Comparison of ENCODE assay signal across 25 cellular contexts in genomic region chr18:495452-495851, GRCh38. TPM values are rescaled to one million over a fixed set of nuclear protein-coding genes. Genes with fewer than 3 reads are reported as not detected.
"Had no signal": no experiment of that assay in that cellular context is flagged by ENCODE, and none has a peak within 500 bp of the region (broad histone marks: within the 10 kb centered on the region; RNA-seq: fewer than 3 reads in every experiment).

No MANE protein-coding gene starts in this region.

- H3K27ac ChIP-seq: gastrocnemius medialis, left lung, right lobe of liver had no signal

- H3K36me3 Mint-ChIP-seq: activated naive CD8-positive, alpha-beta T cell; brain; mesothelial cell of epicardium; naive thymus-derived CD8-positive, alpha-beta T cell had no signal

- H3K9me3 ChIP-seq: esophagus squamous epithelium, gastrocnemius medialis, left lung, right lobe of liver had no signal

- H3K36me3 ChIP-seq: esophagus squamous epithelium, gastrocnemius medialis, left lung, right lobe of liver had no signal

- H3K4me3 Mint-ChIP-seq: activated naive CD8-positive, alpha-beta T cell; brain; mesothelial cell of epicardium; naive thymus-derived CD8-positive, alpha-beta T cell; type B pancreatic cell had no signal

- H3K9me3 Mint-ChIP-seq: mesothelial cell of epicardium; naive thymus-derived CD8-positive, alpha-beta T cell; type B pancreatic cell had no signal

- FAIRE-seq: islet of Langerhans had no signal

- H3K4me3 ChIP-seq: esophagus squamous epithelium, gastrocnemius medialis, left lung, lung, right lobe of liver had no signal

- DNase-seq: activated CD4-positive, alpha-beta T cell treated with anti-CD3 and anti-CD28 coated beads for 4 hours; activated CD4-positive, alpha-beta T cell treated with anti-CD3 and anti-CD28 coated beads, Interleukin-2, amount 50 U/mL, for 48 hours; activated CD4-positive, CD25-positive, alpha-beta regulatory T cell; activated CD8-positive, alpha-beta memory T cell treated with anti-CD3 and anti-CD28 coated beads for 24 hours; activated effector memory CD4-positive, alpha-beta T cell treated with Interleukin-2 at 50 U/mL for 16 hours; activated naive CD4-positive, alpha-beta T cell treated with Interleukin-2 at 50 U/mL for 16 hours; aorta; caudate nucleus; cortex of kidney; esophagus squamous epithelium; gastrocnemius medialis; glutamatergic neuron; left lung; naive thymus-derived CD8-positive, alpha-beta T cell; posterior cingulate gyrus; right lobe of liver; stimulated activated CD4-positive, alpha-beta T cell treated with anti-CD3 and anti-CD28 coated beads, Interleukin-2, amount 100 ng/mL, for 48 hours; stimulated activated naive CD8-positive, alpha-beta T cell treated with anti-CD3 and anti-CD28 coated beads, Interleukin-15, Interleukin-2, amounts not matched to agents 100 U/mL and 50 U/mL, for 24 hours had no signal

- H3K27ac Mint-ChIP-seq: activated naive CD8-positive, alpha-beta T cell; brain; mesothelial cell of epicardium; naive thymus-derived CD8-positive, alpha-beta T cell; type B pancreatic cell had no signal

- H3K4me1 ChIP-seq: gastrocnemius medialis, right lobe of liver had no signal

- ATAC-seq: gastrocnemius medialis; left lung; naive thymus-derived CD8-positive, alpha-beta T cell; stimulated activated naive CD8-positive, alpha-beta T cell treated with anti-CD3 and anti-CD28 coated beads, Interleukin-15, Interleukin-2, amounts not matched to agents 100 U/mL and 50 U/mL, for 24 hours had no signal

RNA-seq across cellular contexts. Expression of gene COLEC12, which starts 5.0 kb away (rescaled TPM):
- total RNA-seq: T-helper 1 cell treated with Interleukin-12 subunit alpha and Interleukin-12 subunit beta and Interleukin-4 antibody, amounts not matched to agents 30 ng/mL and 1 ng/mL, for 36 hours had no signal
- polyA plus RNA-seq: naive thymus-derived CD8-positive, alpha-beta T cell had no signal
